Comparison of ENCODE assay signal across 14 cellular contexts in genomic region chr5:142801495-142801871, GRCh38. TPM values are rescaled to one million over a fixed set of nuclear protein-coding genes. Genes with fewer than 3 reads are reported as not detected.
DNase-seq lines count a peak whose midpoint lies in the region; ATAC-seq and TF ChIP-seq lines count a peak whose summit lies in the region.
"Had no signal": no experiment of that assay in that cellular context is flagged by ENCODE, and none has a peak within 500 bp of the region (broad histone marks: within the 10 kb centered on the region; RNA-seq: fewer than 3 reads in every experiment).

No MANE protein-coding gene starts in this region.

- 0 out of 2 replicates have a peak, but pooled peaks cover 3% of the 10 kb centered on the region for H4K20me1 ChIP-seq in OCI-LY3 (ENCODE audit: insufficient read depth, low read length)

- no peak overlapping the region for H3K9ac ChIP-seq in OCI-LY3 (ENCODE audit: low read length)

- no peak overlapping the region for H3K27ac ChIP-seq in OCI-LY3 (ENCODE audit: low read length)
- H3K27ac ChIP-seq: psoas muscle had no signal

- H3K36me3 Mint-ChIP-seq in activated naive CD4-positive, alpha-beta T cell treated with anti-CD3 and anti-CD28 coated beads, Interleukin-2, amount 10 ng/mL, durations not matched to agents 7 days and 5 days, result peaks cover 7% of the 10 kb centered on the region
- peaks cover 13% of the 10 kb centered on the region for H3K36me3 Mint-ChIP-seq in central memory CD8-positive, alpha-beta T cell (ENCODE audit: insufficient read depth)
- peaks cover 0 to 1% of the 10 kb centered on the region in 2 donors for H3K36me3 Mint-ChIP-seq in stimulated activated naive B cell treated with anti-CD40 and anti-IgM and Interleukin-4, amounts not matched to agents 10 μg/mL and 1 μg/mL and 100 μg/mL, for 72 hours
- H3K36me3 Mint-ChIP-seq in progenitor cell of endocrine pancreas (ENCODE audit: insufficient read depth), result no peaks in the 10 kb centered on the region

- H3K27me3 Mint-ChIP-seq in activated naive CD4-positive, alpha-beta T cell treated with anti-CD3 and anti-CD28 coated beads, Interleukin-2, amount 10 ng/mL, durations not matched to agents 7 days and 5 days, result no peaks in the 10 kb centered on the region
- H3K27me3 Mint-ChIP-seq in central memory CD8-positive, alpha-beta T cell, result no peaks in the 10 kb centered on the region
- H3K27me3 Mint-ChIP-seq in stimulated activated naive B cell treated with anti-CD40 and anti-IgM and Interleukin-4, amounts not matched to agents 10 μg/mL and 1 μg/mL and 100 μg/mL, for 72 hours, result no peaks in the 10 kb centered on the region
- peaks cover 5% of the 10 kb centered on the region for H3K27me3 Mint-ChIP-seq in progenitor cell of endocrine pancreas

- H3K27ac Mint-ChIP-seq in activated naive CD4-positive, alpha-beta T cell treated with anti-CD3 and anti-CD28 coated beads, Interleukin-2, amount 10 ng/mL, durations not matched to agents 7 days and 5 days, result peak overlapping the region; percentile 98
- peak overlapping the region; percentile 98 for H3K27ac Mint-ChIP-seq in central memory CD8-positive, alpha-beta T cell (ENCODE audit: low read depth)
- H3K27ac Mint-ChIP-seq in stimulated activated naive B cell treated with anti-CD40 and anti-IgM and Interleukin-4, amounts not matched to agents 10 μg/mL and 1 μg/mL and 100 μg/mL, for 72 hours, result peak overlapping the region; percentile 6
- H3K27ac Mint-ChIP-seq in progenitor cell of endocrine pancreas, result no peak overlapping the region

- H3K4me2 ChIP-seq in OCI-LY3 (ENCODE audit: low read length), result peak overlapping the region; percentile 91; the same call in 1 of the 2 replicates

- no peak overlapping the region for H2AFZ ChIP-seq in OCI-LY3 (ENCODE audit: low read depth, low read length)

- H3K36me3 ChIP-seq in OCI-LY3 (replicated peaks; ENCODE audit: low read depth, low read length), result no peaks in the 10 kb centered on the region

- CTCF ChIA-PET in activated naive CD4-positive, alpha-beta T cell treated with anti-CD3 and anti-CD28 coated beads, Interleukin-2, amount 10 ng/mL, durations not matched to agents 7 days and 5 days (lab: Charles Lee), result interaction anchor here (1.0 to 4.9 kb wide), 5 partner anchors 16 to 87 kb away, joined by 3 to 47 read pairs (median 4); no protein-coding TSS in a partner anchor

- H3K9me3 ChIP-seq in OCI-LY3 (ENCODE audit: insufficient read depth, low read length), result no peaks in the 10 kb centered on the region
- H3K9me3 ChIP-seq: psoas muscle had no signal

- H3K27me3 ChIP-seq in OCI-LY3 (ENCODE audit: low read depth, low read length), result peaks cover 40% of the 10 kb centered on the region

- H3K4me3 Mint-ChIP-seq in activated naive CD4-positive, alpha-beta T cell treated with anti-CD3 and anti-CD28 coated beads, Interleukin-2, amount 10 ng/mL, durations not matched to agents 7 days and 5 days, result peak overlapping the region; percentile 41
- peak overlapping the region; percentile 65 for H3K4me3 Mint-ChIP-seq in central memory CD8-positive, alpha-beta T cell
- no peak overlapping the region for H3K4me3 Mint-ChIP-seq in stimulated activated naive B cell treated with anti-CD40 and anti-IgM and Interleukin-4, amounts not matched to agents 10 μg/mL and 1 μg/mL and 100 μg/mL, for 72 hours
- H3K4me3 Mint-ChIP-seq in progenitor cell of endocrine pancreas (ENCODE audit: low read depth), result no peak overlapping the region

- DNase-seq in activated naive CD4-positive, alpha-beta T cell treated with anti-CD3 and anti-CD28 coated beads, Interleukin-2, amount 10 ng/mL, durations not matched to agents 7 days and 5 days, result no peak
- DNase-seq in activated naive CD4-positive, alpha-beta T cell treated with Interleukin-2 at 50 U/mL for 16 hours, result no peak
- no peak for DNase-seq in central memory CD8-positive, alpha-beta T cell (ENCODE audit: low spot score in 2 of 2)
- no peak for DNase-seq in stimulated activated naive B cell treated with anti-CD40 and anti-IgM and Interleukin-4, amounts not matched to agents 10 μg/mL and 1 μg/mL and 100 μg/mL, for 72 hours
- no peak for DNase-seq in progenitor cell of endocrine pancreas (ENCODE audit: low spot score, unreplicated experiment)
- DNase-seq: DMS53; IMR-90; NCI-H1048; psoas muscle; stimulated activated CD4-positive, alpha-beta T cell treated with anti-CD3 and anti-CD28 coated beads, Interleukin-12 subunit alpha, Interleukin-12 subunit beta, amount 100 ng/mL, for 4 hours had no signal

- H3K79me2 ChIP-seq in OCI-LY3 (ENCODE audit: low read length), result no peaks in the 10 kb centered on the region

- ATAC-seq in central memory CD8-positive, alpha-beta T cell (replicated peaks; ENCODE audit: extremely low read depth, poor library complexity, severe bottlenecking), result no peak
- no peak for ATAC-seq in stimulated activated naive B cell treated with anti-CD40 and anti-IgM and Interleukin-4, amounts not matched to agents 10 μg/mL and 1 μg/mL and 100 μg/mL, for 72 hours (replicated peaks)
- ATAC-seq in HG02571 (IDR thresholded peaks at IDR 0.05; ENCODE audit: unreplicated experiment) (no peak), GM21447 (IDR thresholded peaks at IDR 0.05; ENCODE audit: unreplicated experiment) (no peak)
- ATAC-seq: left lobe of liver, psoas muscle had no signal

- no peak overlapping the region for H3K4me3 ChIP-seq in OCI-LY3 (ENCODE audit: low read length)
- H3K4me3 ChIP-seq: psoas muscle had no signal

- H3K9me3 Mint-ChIP-seq in activated naive CD4-positive, alpha-beta T cell treated with anti-CD3 and anti-CD28 coated beads, Interleukin-2, amount 10 ng/mL, durations not matched to agents 7 days and 5 days, result no peaks in the 10 kb centered on the region
- no peaks in the 10 kb centered on the region for H3K9me3 Mint-ChIP-seq in central memory CD8-positive, alpha-beta T cell
- no peaks in the 10 kb centered on the region for H3K9me3 Mint-ChIP-seq in stimulated activated naive B cell treated with anti-CD40 and anti-IgM and Interleukin-4, amounts not matched to agents 10 μg/mL and 1 μg/mL and 100 μg/mL, for 72 hours
- no peaks in the 10 kb centered on the region for H3K9me3 Mint-ChIP-seq in progenitor cell of endocrine pancreas (ENCODE audit: low read depth)

- TF ChIP-seq CTCF in OCI-LY3 (IDR thresholded peaks at IDR 0.05; ENCODE audit: low read depth, low read length) (no peak), progenitor cell of endocrine pancreas (IDR thresholded peaks at IDR 0.05; ENCODE audit: unreplicated experiment) (no peak)

- H3K4me1 Mint-ChIP-seq in activated naive CD4-positive, alpha-beta T cell treated with anti-CD3 and anti-CD28 coated beads, Interleukin-2, amount 10 ng/mL, durations not matched to agents 7 days and 5 days, result peaks cover 61% of the 10 kb centered on the region
- peaks cover 60% of the 10 kb centered on the region for H3K4me1 Mint-ChIP-seq in central memory CD8-positive, alpha-beta T cell
- peaks cover 36 to 49% of the 10 kb centered on the region in 2 donors for H3K4me1 Mint-ChIP-seq in stimulated activated naive B cell treated with anti-CD40 and anti-IgM and Interleukin-4, amounts not matched to agents 10 μg/mL and 1 μg/mL and 100 μg/mL, for 72 hours
- H3K4me1 Mint-ChIP-seq in progenitor cell of endocrine pancreas (ENCODE audit: low read depth), result peaks cover 29% of the 10 kb centered on the region

- H3K4me1 ChIP-seq in OCI-LY3 (ENCODE audit: low read length), result peaks cover 37% of the 10 kb centered on the region

RNA-seq across cellular contexts. Expression of gene ARHGAP26, which starts 31.3 kb away (rescaled TPM):
- total RNA-seq in progenitor cell of endocrine pancreas, result 21.3 and 24.5 TPM in 2 replicates

Comparison
In these comparisons a context has a peak if more than half of its experiments do, and no peak if none do; other contexts are left out.
1. H3K4me3 Mint-ChIP-seq: peak in activated naive CD4-positive, alpha-beta T cell treated with anti-CD3 and anti-CD28 coated beads, Interleukin-2, amount 10 ng/mL, durations not matched to agents 7 days and 5 days (single experiment) and central memory CD8-positive, alpha-beta T cell (single experiment); none in stimulated activated naive B cell treated with anti-CD40 and anti-IgM and Interleukin-4, amounts not matched to agents 10 μg/mL and 1 μg/mL and 100 μg/mL, for 72 hours (0 of 2) and progenitor cell of endocrine pancreas (single experiment).